10 cellular contexts compared by ENCODE assay signal in the genomic region with DNA sequence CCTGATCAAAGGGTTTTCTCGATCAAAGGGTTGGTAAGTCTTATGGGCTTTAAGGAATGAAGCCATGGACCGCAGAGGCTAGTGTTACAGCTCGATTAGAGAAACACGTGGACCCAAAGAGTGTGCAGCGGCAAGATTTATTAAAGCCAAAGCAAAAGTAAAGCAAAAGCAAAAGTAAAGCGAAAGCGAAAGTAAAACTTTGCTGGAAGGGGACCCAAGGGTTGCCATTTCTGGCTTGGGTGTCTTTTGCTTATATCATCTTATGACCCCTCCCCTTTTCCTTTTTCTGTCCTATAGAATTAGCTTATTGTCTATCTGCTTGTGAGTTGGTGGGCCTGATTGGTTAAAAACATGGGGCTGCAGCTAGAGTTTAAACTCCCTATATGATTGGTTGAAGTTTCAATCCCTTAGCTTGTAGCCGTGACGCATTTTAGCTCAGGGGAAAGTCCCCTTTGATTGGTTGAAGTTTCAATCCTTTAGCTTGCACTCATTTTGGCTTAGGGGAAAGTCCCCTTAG.
A peak's percentile ranks its signal among the peaks of the same experiment; 100 is the strongest.
DNase-seq lines count a peak whose midpoint lies in the region; ATAC-seq and TF ChIP-seq lines count a peak whose summit lies in the region.
"Had no signal": no experiment of that assay in that cellular context is flagged by ENCODE, and none has a peak within 500 bp of the region (broad histone marks: within the 10 kb centered on the region; RNA-seq: fewer than 3 reads in every experiment).

No MANE protein-coding gene starts in this region.

- no peak overlapping the region; the same call in none of the 2 replicates for H2AFZ ChIP-seq in GM23338
- H2AFZ ChIP-seq: neural progenitor cell had no signal

- no peak for TF ChIP-seq CTCF in GM23338 (conservative IDR thresholded peaks at IDR 0.05; ENCODE audit: low read depth in 2 of 2)
- TF ChIP-seq CTCF in fibroblast of the aortic adventitia (IDR thresholded peaks at IDR 0.05; ENCODE audit: insufficient read depth, low read length), result no peak

- CTCF ChIA-PET in CD8-positive, alpha-beta memory T cell (lab: Charles Lee), result no interaction called here

- H3K4me1 Mint-ChIP-seq in GM23338, result no peaks in the 10 kb centered on the region
- H3K4me1 Mint-ChIP-seq in CD8-positive, alpha-beta memory T cell, result peaks cover 0 to 9% (median 3%) of the 10 kb centered on the region in 3 donors
- H3K4me1 Mint-ChIP-seq: neural progenitor cell had no signal

- H4K20me1 ChIP-seq in GM23338 (replicated peaks; ENCODE audit: insufficient read depth), result no peaks in the 10 kb centered on the region

- POLR2A ChIA-PET in CD8-positive, alpha-beta memory T cell (lab: Charles Lee), result no interaction called here

- H3K27me3 ChIP-seq in GM23338 (ENCODE audit: insufficient read depth), result no peaks in the 10 kb centered on the region
- H3K27me3 ChIP-seq in CD8-positive, alpha-beta memory T cell (ENCODE audit: insufficient read depth, low read length, poor library complexity, severe bottlenecking), result no peaks in the 10 kb centered on the region
- H3K27me3 ChIP-seq: neural progenitor cell had no signal

- no peaks in the 10 kb centered on the region for H3K36me3 ChIP-seq in GM23338 (ENCODE audit: insufficient read depth)
- no peaks in the 10 kb centered on the region for H3K36me3 ChIP-seq in CD8-positive, alpha-beta memory T cell (ENCODE audit: insufficient read depth, low read length)
- H3K36me3 ChIP-seq: neural progenitor cell had no signal

- no peak overlapping the region for H3K4me2 ChIP-seq in GM23338
- H3K4me2 ChIP-seq: neural progenitor cell had no signal

- no peaks in the 10 kb centered on the region for H3K9me2 ChIP-seq in GM23338 (ENCODE audit: insufficient read depth)

- H3K9me3 Mint-ChIP-seq in GM23338, result no peaks in the 10 kb centered on the region
- peaks cover 2 to 33% (median 13%) of the 10 kb centered on the region in 5 donors for H3K9me3 Mint-ChIP-seq in CD8-positive, alpha-beta memory T cell
- H3K9me3 Mint-ChIP-seq: neural progenitor cell had no signal

- H3K9me3 ChIP-seq in CD8-positive, alpha-beta memory T cell (ENCODE audit: low read length), result no peaks in the 10 kb centered on the region

- ATAC-seq in GM23338 (no peak), HG03108 (IDR thresholded peaks at IDR 0.05; ENCODE audit: unreplicated experiment) (no peak)

- H3K79me2 ChIP-seq in GM23338 (replicated peaks; ENCODE audit: insufficient read depth), result no peaks in the 10 kb centered on the region

- DNase-seq in DMS53 (lab: John Stamatoyannopoulos, UW), result peak; percentile 93
- peak; percentile 6 for DNase-seq in GM23338 (ENCODE audit: low spot score)
- DNase-seq in NCI-H2196 (lab: John Stamatoyannopoulos, UW; ENCODE audit: unreplicated experiment), result peak; percentile 21
- peak; percentile 1 for DNase-seq in fibroblast of the aortic adventitia (ENCODE audit: low read depth)
- no peak for DNase-seq in hypothalamus (lab: John Stamatoyannopoulos, UW)
- DNase-seq in CD8-positive, alpha-beta memory T cell, result no peak
- no peak for DNase-seq in activated CD8-positive, alpha-beta memory T cell treated with anti-CD3 and anti-CD28 coated beads for 24 hours
- DNase-seq: activated CD4-positive, alpha-beta T cell treated with anti-CD3 and anti-CD28 coated beads for 48 hours had no signal

- no peaks in the 10 kb centered on the region for H3K4me1 ChIP-seq in GM23338 (ENCODE audit: insufficient read depth)
- H3K4me1 ChIP-seq in CD8-positive, alpha-beta memory T cell (ENCODE audit: insufficient read depth, low read length), result no peaks in the 10 kb centered on the region
- H3K4me1 ChIP-seq: neural progenitor cell had no signal

- H3F3A ChIP-seq in GM23338 (replicated peaks; ENCODE audit: low read depth), result no peaks in the 10 kb centered on the region

- no peak overlapping the region for H3K4me3 Mint-ChIP-seq in GM23338
- H3K4me3 Mint-ChIP-seq in CD8-positive, alpha-beta memory T cell, result peak overlapping the region in 1 of 7 donors; percentile 20
- H3K4me3 Mint-ChIP-seq: neural progenitor cell had no signal

- H3K27ac Mint-ChIP-seq in GM23338, result no peak overlapping the region
- no peak overlapping the region for H3K27ac Mint-ChIP-seq in CD8-positive, alpha-beta memory T cell
- H3K27ac Mint-ChIP-seq: neural progenitor cell had no signal

- no peak overlapping the region for H3K4me3 ChIP-seq in GM23338
- peak overlapping the region; percentile 20 for H3K4me3 ChIP-seq in fibroblast of the aortic adventitia (ENCODE audit: low read depth, low read length)
- H3K4me3 ChIP-seq in CD8-positive, alpha-beta memory T cell (ENCODE audit: low read length), result no peak overlapping the region
- H3K4me3 ChIP-seq: neural progenitor cell had no signal

- no peaks in the 10 kb centered on the region for H3K36me3 Mint-ChIP-seq in GM23338 (ENCODE audit: low read depth)
- H3K36me3 Mint-ChIP-seq in CD8-positive, alpha-beta memory T cell, result no peaks in the 10 kb centered on the region
- H3K36me3 Mint-ChIP-seq: neural progenitor cell had no signal

- no peaks in the 10 kb centered on the region for H3K27me3 Mint-ChIP-seq in GM23338 (ENCODE audit: insufficient read depth, low read depth, poor library complexity)
- no peaks in the 10 kb centered on the region for H3K27me3 Mint-ChIP-seq in CD8-positive, alpha-beta memory T cell

- no peak overlapping the region for H3K27ac ChIP-seq in GM23338 (ENCODE audit: low read depth)
- no peak overlapping the region for H3K27ac ChIP-seq in CD8-positive, alpha-beta memory T cell (ENCODE audit: low read depth, low read length)
- H3K27ac ChIP-seq: neural progenitor cell had no signal

TF ChIP-seq in GM23338, 12 proteins besides CTCF, POLR2A, EP300 and RAD21 (continues in another document):
- no peak for TF ChIP-seq NANOG (IDR thresholded peaks at IDR 0.05; ENCODE audit: borderline replicate concordance)
- no peak for TF ChIP-seq EZH2phosphoT487 (IDR thresholded peaks at IDR 0.05; ENCODE audit: unreplicated experiment)
- TF ChIP-seq, protein P1, sequence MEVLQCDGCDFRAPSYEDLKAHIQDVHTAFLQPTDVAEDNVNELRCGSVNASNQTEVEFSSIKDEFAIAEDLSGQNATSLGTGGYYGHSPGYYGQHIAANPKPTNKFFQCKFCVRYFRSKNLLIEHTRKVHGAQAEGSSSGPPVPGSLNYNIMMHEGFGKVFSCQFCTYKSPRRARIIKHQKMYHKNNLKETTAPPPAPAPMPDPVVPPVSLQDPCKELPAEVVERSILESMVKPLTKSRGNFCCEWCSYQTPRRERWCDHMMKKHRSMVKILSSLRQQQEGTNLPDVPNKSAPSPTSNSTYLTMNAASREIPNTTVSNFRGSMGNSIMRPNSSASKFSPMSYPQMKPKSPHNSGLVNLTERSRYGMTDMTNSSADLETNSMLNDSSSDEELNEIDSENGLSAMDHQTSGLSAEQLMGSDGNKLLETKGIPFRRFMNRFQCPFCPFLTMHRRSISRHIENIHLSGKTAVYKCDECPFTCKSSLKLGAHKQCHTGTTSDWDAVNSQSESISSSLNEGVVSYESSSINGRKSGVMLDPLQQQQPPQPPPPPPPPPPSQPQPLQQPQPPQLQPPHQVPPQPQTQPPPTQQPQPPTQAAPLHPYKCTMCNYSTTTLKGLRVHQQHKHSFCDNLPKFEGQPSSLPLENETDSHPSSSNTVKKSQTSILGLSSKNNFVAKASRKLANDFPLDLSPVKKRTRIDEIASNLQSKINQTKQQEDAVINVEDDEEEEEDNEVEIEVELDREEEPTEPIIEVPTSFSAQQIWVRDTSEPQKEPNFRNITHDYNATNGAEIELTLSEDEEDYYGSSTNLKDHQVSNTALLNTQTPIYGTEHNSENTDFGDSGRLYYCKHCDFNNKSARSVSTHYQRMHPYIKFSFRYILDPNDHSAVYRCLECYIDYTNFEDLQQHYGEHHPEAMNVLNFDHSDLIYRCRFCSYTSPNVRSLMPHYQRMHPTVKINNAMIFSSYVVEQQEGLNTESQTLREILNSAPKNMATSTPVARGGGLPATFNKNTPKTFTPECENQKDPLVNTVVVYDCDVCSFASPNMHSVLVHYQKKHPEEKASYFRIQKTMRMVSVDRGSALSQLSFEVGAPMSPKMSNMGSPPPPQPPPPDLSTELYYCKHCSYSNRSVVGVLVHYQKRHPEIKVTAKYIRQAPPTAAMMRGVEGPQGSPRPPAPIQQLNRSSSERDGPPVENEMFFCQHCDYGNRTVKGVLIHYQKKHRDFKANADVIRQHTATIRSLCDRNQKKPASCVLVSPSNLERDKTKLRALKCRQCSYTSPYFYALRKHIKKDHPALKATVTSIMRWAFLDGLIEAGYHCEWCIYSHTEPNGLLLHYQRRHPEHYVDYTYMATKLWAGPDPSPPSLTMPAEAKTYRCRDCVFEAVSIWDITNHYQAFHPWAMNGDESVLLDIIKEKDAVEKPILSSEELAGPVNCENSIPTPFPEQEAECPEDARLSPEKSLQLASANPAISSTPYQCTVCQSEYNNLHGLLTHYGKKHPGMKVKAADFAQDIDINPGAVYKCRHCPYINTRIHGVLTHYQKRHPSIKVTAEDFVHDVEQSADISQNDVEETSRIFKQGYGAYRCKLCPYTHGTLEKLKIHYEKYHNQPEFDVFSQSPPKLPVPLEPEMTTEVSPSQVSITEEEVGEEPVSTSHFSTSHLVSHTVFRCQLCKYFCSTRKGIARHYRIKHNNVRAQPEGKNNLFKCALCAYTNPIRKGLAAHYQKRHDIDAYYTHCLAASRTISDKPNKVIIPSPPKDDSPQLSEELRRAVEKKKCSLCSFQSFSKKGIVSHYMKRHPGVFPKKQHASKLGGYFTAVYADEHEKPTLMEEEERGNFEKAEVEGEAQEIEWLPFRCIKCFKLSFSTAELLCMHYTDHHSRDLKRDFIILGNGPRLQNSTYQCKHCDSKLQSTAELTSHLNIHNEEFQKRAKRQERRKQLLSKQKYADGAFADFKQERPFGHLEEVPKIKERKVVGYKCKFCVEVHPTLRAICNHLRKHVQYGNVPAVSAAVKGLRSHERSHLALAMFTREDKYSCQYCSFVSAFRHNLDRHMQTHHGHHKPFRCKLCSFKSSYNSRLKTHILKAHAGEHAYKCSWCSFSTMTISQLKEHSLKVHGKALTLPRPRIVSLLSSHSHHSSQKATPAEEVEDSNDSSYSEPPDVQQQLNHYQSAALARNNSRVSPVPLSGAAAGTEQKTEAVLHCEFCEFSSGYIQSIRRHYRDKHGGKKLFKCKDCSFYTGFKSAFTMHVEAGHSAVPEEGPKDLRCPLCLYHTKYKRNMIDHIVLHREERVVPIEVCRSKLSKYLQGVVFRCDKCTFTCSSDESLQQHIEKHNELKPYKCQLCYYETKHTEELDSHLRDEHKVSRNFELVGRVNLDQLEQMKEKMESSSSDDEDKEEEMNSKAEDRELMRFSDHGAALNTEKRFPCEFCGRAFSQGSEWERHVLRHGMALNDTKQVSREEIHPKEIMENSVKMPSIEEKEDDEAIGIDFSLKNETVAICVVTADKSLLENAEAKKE (CRISPR knock-in tag; IDR thresholded peaks at IDR 0.05), result no peak
- TF ChIP-seq STAT1 (IDR thresholded peaks at IDR 0.05; ENCODE audit: unreplicated experiment), result no peak
- TF ChIP-seq CREB1 (CRISPR knock-in tag; IDR thresholded peaks at IDR 0.05; ENCODE audit: low read depth), result no peak

Comparison
In these comparisons a context has a peak if more than half of its experiments do, and no peak if none do; other contexts are left out.
1. DNase-seq: peak in DMS53 (single experiment), GM23338 (single experiment), NCI-H2196 (single experiment) and fibroblast of the aortic adventitia (single experiment); none in hypothalamus (0 of 51), CD8-positive, alpha-beta memory T cell (0 of 5) and activated CD8-positive, alpha-beta memory T cell treated with anti-CD3 and anti-CD28 coated beads for 24 hours (single experiment).